21 cellular contexts compared by ENCODE assay signal in genomic region chr21:44952929-44953627, GRCh38. TPM values are rescaled to one million over a fixed set of nuclear protein-coding genes. Genes with fewer than 3 reads are reported as not detected.
A peak's percentile ranks its signal among the peaks of the same experiment; 100 is the strongest.
DNase-seq lines count a peak whose midpoint lies in the region; ATAC-seq and TF ChIP-seq lines count a peak whose summit lies in the region.
"Had no signal": no experiment of that assay in that cellular context is flagged by ENCODE, and none has a peak within 500 bp of the region (broad histone marks: within the 10 kb centered on the region; RNA-seq: fewer than 3 reads in every experiment).

No MANE protein-coding gene starts in this region.

- H3K36me3 ChIP-seq in lower lobe of right lung (peaks cover 28% of the 10 kb centered on the region), thoracic aorta (no peaks in the 10 kb centered on the region), body of pancreas (replicated peaks in 1 of 2; ENCODE audit: insufficient read depth in 1 of 2, low read depth in 2 of 2) (peaks cover 0 to 1% of the 10 kb centered on the region in 2 donors), suprapubic skin (peaks cover 36% of the 10 kb centered on the region)
- H3K36me3 ChIP-seq: neural progenitor cell, prostate gland had no signal

- peaks cover 46% of the 10 kb centered on the region for H3K4me1 Mint-ChIP-seq in chondrocyte (ENCODE audit: low read depth)

- H3K4me1 ChIP-seq in lower lobe of right lung (peaks cover 13% of the 10 kb centered on the region), thoracic aorta (ENCODE audit: control insufficient read depth in 1 of 2, low read depth in 2 of 2) (peaks cover 28 to 70% of the 10 kb centered on the region in 2 donors), body of pancreas (peaks cover 10% of the 10 kb centered on the region), suprapubic skin (peaks cover 26% of the 10 kb centered on the region)
- H3K4me1 ChIP-seq: prostate gland had no signal

- intact Hi-C loops in lower lobe of right lung (cut with DNase I) (no loop called here), body of pancreas (cut with DNase I) (no loop called here)

- ATAC-seq in lower lobe of right lung, result no peak
- no peak for ATAC-seq in thoracic aorta (ENCODE audit: insufficient number of reproducible peaks, low FRiP score, low read depth)
- no peak for ATAC-seq in body of pancreas
- ATAC-seq: left lobe of liver had no signal

- H3K9me3 ChIP-seq in lower lobe of right lung (no peaks in the 10 kb centered on the region), thoracic aorta (no peaks in the 10 kb centered on the region), body of pancreas (no peaks in the 10 kb centered on the region), suprapubic skin (no peaks in the 10 kb centered on the region)
- H3K9me3 ChIP-seq: esophagus squamous epithelium, prostate gland, SK-N-SH had no signal

- no peak for TF ChIP-seq CTCF in chondrocyte (IDR thresholded peaks at IDR 0.05)
- no peak for TF ChIP-seq CTCF in lower lobe of right lung (IDR thresholded peaks at IDR 0.05)
- TF ChIP-seq CTCF in thoracic aorta (IDR thresholded peaks at IDR 0.05), result no peak
- no peak for TF ChIP-seq CTCF in body of pancreas (IDR thresholded peaks at IDR 0.05)
- TF ChIP-seq CTCF in suprapubic skin (IDR thresholded peaks at IDR 0.05), result no peak

- no peak overlapping the region for H3K27ac ChIP-seq in lower lobe of right lung
- H3K27ac ChIP-seq in thoracic aorta, result peak overlapping the region; percentile 67 to 87
- H3K27ac ChIP-seq in body of pancreas, result no peak overlapping the region
- no peak overlapping the region for H3K27ac ChIP-seq in suprapubic skin
- H3K27ac ChIP-seq: neural progenitor cell, prostate gland had no signal

- H3K27me3 ChIP-seq in lower lobe of right lung (ENCODE audit: low read depth) (no peaks in the 10 kb centered on the region), thoracic aorta (replicated peaks; ENCODE audit: insufficient read depth) (no peaks in the 10 kb centered on the region), body of pancreas (no peaks in the 10 kb centered on the region), suprapubic skin (no peaks in the 10 kb centered on the region)
- H3K27me3 ChIP-seq: esophagus squamous epithelium, neural progenitor cell had no signal

- H3K36me3 Mint-ChIP-seq in chondrocyte (ENCODE audit: low read depth), result peaks cover 8% of the 10 kb centered on the region

- no peak overlapping the region for H3K4me3 Mint-ChIP-seq in chondrocyte (ENCODE audit: unreplicated experiment)
- H3K4me3 Mint-ChIP-seq: activated CD4-positive, alpha-beta memory T cell treated with anti-CD3 and anti-CD28 coated beads, Interleukin-2, amount 10 ng/mL, durations not matched to agents 7 days and 5 days; neural progenitor cell had no signal

- H3K27ac Mint-ChIP-seq in chondrocyte (ENCODE audit: unreplicated experiment), result peak overlapping the region; percentile 32
- H3K27ac Mint-ChIP-seq: activated CD4-positive, alpha-beta memory T cell treated with anti-CD3 and anti-CD28 coated beads, Interleukin-2, amount 10 ng/mL, durations not matched to agents 7 days and 5 days had no signal

- no peaks in the 10 kb centered on the region for H3K9me3 Mint-ChIP-seq in chondrocyte (ENCODE audit: low read depth)
- H3K9me3 Mint-ChIP-seq: activated CD4-positive, alpha-beta memory T cell treated with anti-CD3 and anti-CD28 coated beads, Interleukin-2, amount 10 ng/mL, durations not matched to agents 7 days and 5 days; neural progenitor cell had no signal

- no peak for TF ChIP-seq EP300 in suprapubic skin (IDR thresholded peaks at IDR 0.05)

- no peak overlapping the region for H3K4me3 ChIP-seq in lower lobe of right lung
- no peak overlapping the region for H3K4me3 ChIP-seq in thoracic aorta
- H3K4me3 ChIP-seq in body of pancreas, result no peak overlapping the region
- no peak overlapping the region for H3K4me3 ChIP-seq in suprapubic skin
- H3K4me3 ChIP-seq: esophagus squamous epithelium, neural progenitor cell, prostate gland had no signal

- WGBS in body of pancreas, 2 donors, result 90 to 100% methylated on average over 1 to 21 of the region's 25 CpGs
- WGBS in suprapubic skin, result 90% methylated on average over 4 of the region's 25 CpGs

- DNase-seq in NAMALWA (ENCODE audit: low spot score), result peak; percentile 72
- DNase-seq in chondrocyte (ENCODE audit: low spot score), result no peak
- peak; percentile 31 for DNase-seq in lower lobe of right lung
- no peak for DNase-seq in thoracic aorta (ENCODE audit: low spot score)
- DNase-seq in body of pancreas, result no peak
- no peak for DNase-seq in suprapubic skin (ENCODE audit: low spot score in 2 of 2)
- no peak for DNase-seq in NCI-H526 treated with DMSO at 0.1 percent for 48 hours (lab: John Stamatoyannopoulos, UW)
- DNase-seq: activated CD4-positive, alpha-beta memory T cell treated with anti-CD3 and anti-CD28 coated beads, Interleukin-2, amount 10 ng/mL, durations not matched to agents 7 days and 5 days; activated T-cell treated with anti-CD3 and anti-CD28 coated beads for 4 hours; amniotic stem cell; DND-41; effector memory CD4-positive, alpha-beta T cell; esophagus squamous epithelium; NCI-H1092; NCI-H2029; NCI-H446; SK-N-SH; stimulated activated CD8-positive, alpha-beta memory T cell treated with anti-CD3 and anti-CD28 coated beads, Interleukin-4, amount 100 ng/mL, for 48 hours had no signal

- no peaks in the 10 kb centered on the region for H3K27me3 Mint-ChIP-seq in chondrocyte (ENCODE audit: low read depth)
- H3K27me3 Mint-ChIP-seq: activated CD4-positive, alpha-beta memory T cell treated with anti-CD3 and anti-CD28 coated beads, Interleukin-2, amount 10 ng/mL, durations not matched to agents 7 days and 5 days had no signal

- TF ChIP-seq POLR2A in body of pancreas (IDR thresholded peaks at IDR 0.05) (no peak), suprapubic skin (IDR thresholded peaks at IDR 0.05) (no peak)

RNA-seq across cellular contexts. Expression of gene SLX9, which starts 13.2 kb away (rescaled TPM):
- total RNA-seq in chondrocyte (20.4 to 27.4 TPM (median 24.0 TPM) in 3 replicates), lower lobe of right lung (15.7 TPM), thoracic aorta (10 to 100 TPM in 1 of 2 donors, 1 to 10 TPM in 1; 5.9 to 10.6 TPM), body of pancreas (1 to 10 TPM; 5.6 to 9.3 TPM), suprapubic skin (10 to 100 TPM; 13.4 to 16.9 (median 14.4) TPM)

RNA-seq across cellular contexts. Expression of gene ITGB2, which starts 32.4 kb away (rescaled TPM):
- total RNA-seq in chondrocyte (0.15 to 1.4 TPM (median 0.87 TPM) in 3 replicates), lower lobe of right lung (468 TPM), thoracic aorta (100 to 1,000 TPM; 161 to 166 TPM), body of pancreas (10 to 100 TPM; 17.8 to 23.3 TPM), suprapubic skin (10 to 100 TPM; 11.2 to 18.8 (median 15.3) TPM)

Comparison
In these comparisons a context has a peak if more than half of its experiments do, and no peak if none do; other contexts are left out.
1. DNase-seq: peak in NAMALWA (single experiment) and lower lobe of right lung (single experiment); none in chondrocyte (single experiment), thoracic aorta (single experiment), body of pancreas (0 of 4), suprapubic skin (0 of 2) and NCI-H526 treated with DMSO at 0.1 percent for 48 hours (single experiment).
2. H3K27ac ChIP-seq: peak in thoracic aorta (2 of 2); none in lower lobe of right lung (single experiment), body of pancreas (0 of 4) and suprapubic skin (single experiment).